ENCODE assay signal across 7 cellular contexts in the genomic region with DNA sequence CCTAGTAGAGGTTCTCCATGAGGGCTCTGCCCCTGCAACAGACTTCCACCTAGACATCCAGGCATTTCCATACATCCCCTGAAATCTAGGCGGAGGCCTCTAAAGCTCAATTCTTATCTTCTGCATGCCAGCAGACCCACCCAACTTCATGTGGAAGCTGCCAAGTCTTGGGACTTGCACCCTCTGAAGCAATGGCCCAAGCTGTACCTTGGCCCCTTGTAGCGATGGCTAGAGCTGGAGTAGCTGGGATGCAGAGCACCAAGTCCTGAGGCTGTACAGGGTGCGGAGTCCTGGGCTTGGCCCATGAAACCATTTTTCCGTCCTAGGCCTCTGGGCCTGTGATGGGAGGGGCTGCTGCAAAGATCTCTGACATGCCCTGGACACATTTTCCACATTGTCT.
"Had no signal": no experiment of that assay in that cellular context is flagged by ENCODE, and none has a peak within 500 bp of the region (broad histone marks: within the 10 kb centered on the region; RNA-seq: fewer than 3 reads in every experiment).

No MANE protein-coding gene starts in this region.

- FAIRE-seq: HepG2, HTR-8/SVneo, K562 had no signal

- H3K27ac ChIP-seq: HL-60 had no signal

- DNase-seq: IMR-90, KBM-7, KG1 had no signal

- H3K4me3 ChIP-seq: K562 had no signal
